In the genomic region with DNA sequence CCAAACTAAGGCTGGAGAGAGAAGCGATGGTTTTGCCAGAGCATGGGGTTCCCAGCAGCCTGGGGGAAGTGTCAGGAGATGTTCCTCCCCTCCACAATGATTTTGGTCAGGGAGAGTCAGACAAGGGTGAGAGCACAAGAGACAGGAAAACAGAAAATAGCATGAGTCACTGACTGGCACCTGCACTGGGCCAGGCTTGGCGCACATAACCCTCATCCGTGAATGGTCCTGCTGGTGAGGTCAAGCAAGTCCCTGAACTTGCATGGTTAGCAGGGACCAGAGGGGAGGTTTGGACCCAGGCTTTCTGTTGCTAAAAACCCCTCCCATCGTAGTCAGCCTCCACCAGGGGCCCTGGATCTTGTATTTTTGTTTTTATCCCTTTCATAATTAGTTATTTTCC, we compare ENCODE assay signal across 34 cellular contexts.
"Had no signal": no experiment of that assay in that cellular context is flagged by ENCODE, and none has a peak within 500 bp of the region (broad histone marks: within the 10 kb centered on the region; RNA-seq: fewer than 3 reads in every experiment).

No MANE protein-coding gene starts in this region.

- H3K9me3 ChIP-seq: MG63 had no signal

- DNase-seq: Karpas-422, Kasumi-1, MG63, MM.1S, MV-4-11, NCI-H1048, NCI-H1092, NCI-H1092 treated with DMSO at 0.1 percent for 48 hours, NCI-H1105, NCI-H1105 treated with DMSO at 0.1 percent for 48 hours, NCI-H1417, NCI-H1417 treated with DMSO at 0.1 percent for 48 hours, NCI-H1436, NCI-H1436 treated with DMSO at 0.1 percent for 48 hours, NCI-H146, NCI-H1694, NCI-H1694 treated with DMSO at 0.1 percent for 48 hours, NCI-H187, NCI-H187 treated with DMSO at 0.1 percent for 48 hours, NCI-H1930, NCI-H2029, NCI-H2029 treated with DMSO at 0.1 percent for 48 hours, NCI-H2081, NCI-H2081 treated with DMSO at 0.1 percent for 48 hours, NCI-H2107, NCI-H2171, NCI-H2171 treated with DMSO at 0.1 percent for 48 hours, NCI-H2227 treated with DMSO at 0.1 percent for 48 hours, NCI-H226, NCI-H345, NCI-H446, NCI-H446 treated with DMSO at 0.1 percent for 48 hours, NCI-H510A had no signal

- H3K4me2 ChIP-seq: KMS-11 had no signal

- H3K27me3 ChIP-seq: MG63 had no signal

- H3K9ac ChIP-seq: KMS-11 had no signal

- H3K27ac ChIP-seq: KMS-11 had no signal

- H3K4me3 ChIP-seq: MG63 had no signal

- H3K36me3 ChIP-seq: MG63 had no signal
